ENCODE assay signal across 14 cellular contexts in the genomic region with DNA sequence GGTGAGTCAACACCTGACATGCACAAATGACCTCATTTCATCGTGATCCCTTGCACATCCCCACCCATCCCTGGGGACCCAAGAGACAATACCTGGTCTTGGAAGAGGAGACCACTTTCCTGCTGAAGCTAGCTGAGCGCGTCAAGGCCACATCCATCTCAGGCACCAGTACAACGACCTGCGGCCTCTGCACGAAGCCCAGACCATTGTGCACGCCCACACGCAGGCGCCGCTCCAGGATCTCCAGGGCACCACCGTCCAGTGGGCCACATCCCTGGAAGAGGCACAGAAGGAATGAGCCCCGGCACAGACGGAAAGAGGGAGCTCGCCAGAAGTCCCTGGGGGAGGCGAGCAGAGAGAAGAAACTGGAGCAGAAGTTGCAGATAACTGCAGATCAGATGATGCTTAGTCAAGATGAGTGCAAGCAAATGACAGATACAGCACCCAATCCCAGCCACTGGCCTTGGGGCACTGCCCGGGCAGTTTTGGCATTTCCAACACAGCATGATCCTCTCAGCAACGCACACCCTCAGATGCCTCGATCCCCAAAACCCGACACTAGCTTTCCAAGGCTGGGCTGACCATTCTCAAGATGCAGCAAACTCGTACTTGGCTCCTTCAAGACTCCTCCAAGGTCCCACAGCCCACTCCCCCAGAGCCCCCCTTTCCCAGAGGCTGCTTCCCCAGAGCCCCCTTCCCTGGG.
"Had no signal": no experiment of that assay in that cellular context is flagged by ENCODE, and none has a peak within 500 bp of the region (broad histone marks: within the 10 kb centered on the region; RNA-seq: fewer than 3 reads in every experiment).

No MANE protein-coding gene starts in this region.

- H3K27me3 Mint-ChIP-seq: activated CD4-positive, alpha-beta memory T cell treated with anti-CD3 and anti-CD28 coated beads for 36 hours; activated naive CD4-positive, alpha-beta T cell treated with anti-CD3 and anti-CD28 coated beads, Interleukin-2, amount 50 U/mL, for 24 hours; activated T-helper 17 cell treated with anti-CD3 and anti-CD28 coated beads, Interleukin-2, amount 50 U/mL, for 72 hours had no signal

- H3K4me1 ChIP-seq: body of pancreas, upper lobe of left lung had no signal

- H3K4me3 ChIP-seq: body of pancreas, upper lobe of left lung had no signal

- H3K36me3 Mint-ChIP-seq: natural killer cell had no signal

- H3K27ac Mint-ChIP-seq: activated CD4-positive, alpha-beta memory T cell treated with anti-CD3 and anti-CD28 coated beads for 36 hours; activated T-helper 17 cell treated with anti-CD3 and anti-CD28 coated beads, Interleukin-2, amount 50 U/mL, for 72 hours; endodermal cell; natural killer cell had no signal

- H3K27ac ChIP-seq: body of pancreas, upper lobe of left lung had no signal

- H3K9me3 ChIP-seq: body of pancreas, upper lobe of left lung had no signal

- H3K27me3 ChIP-seq: body of pancreas, upper lobe of left lung had no signal

- H3K4me3 Mint-ChIP-seq: activated CD4-positive, alpha-beta memory T cell treated with anti-CD3 and anti-CD28 coated beads for 36 hours; activated naive CD4-positive, alpha-beta T cell treated with anti-CD3 and anti-CD28 coated beads, Interleukin-2, amount 50 U/mL, for 24 hours; activated T-helper 17 cell treated with anti-CD3 and anti-CD28 coated beads, Interleukin-2, amount 50 U/mL, for 72 hours; endodermal cell; natural killer cell had no signal

- H3K9me3 Mint-ChIP-seq: activated CD4-positive, alpha-beta memory T cell treated with anti-CD3 and anti-CD28 coated beads for 36 hours; activated naive CD4-positive, alpha-beta T cell treated with anti-CD3 and anti-CD28 coated beads, Interleukin-2, amount 50 U/mL, for 24 hours; activated T-helper 17 cell treated with anti-CD3 and anti-CD28 coated beads, Interleukin-2, amount 50 U/mL, for 72 hours; natural killer cell had no signal

- DNase-seq: activated CD4-positive, alpha-beta memory T cell treated with anti-CD3 and anti-CD28 coated beads for 36 hours; activated CD4-positive, alpha-beta T cell treated with anti-CD3 and anti-CD28 coated beads for 1 hour; body of pancreas; dermis blood vessel endothelial cell; endodermal cell; glutamatergic neuron; natural killer cell; occipital lobe; stimulated activated CD4-positive, alpha-beta T cell treated with anti-CD3 and anti-CD28 coated beads, Interleukin-2, amount 100 ng/mL, for 24 hours; stimulated activated naive CD4-positive, alpha-beta T cell; upper lobe of left lung had no signal

- ATAC-seq: activated T-helper 17 cell treated with anti-CD3 and anti-CD28 coated beads, Interleukin-2, amount 50 U/mL, for 72 hours; body of pancreas; natural killer cell; sciatic nerve had no signal

- H3K4me1 Mint-ChIP-seq: activated naive CD4-positive, alpha-beta T cell treated with anti-CD3 and anti-CD28 coated beads, Interleukin-2, amount 50 U/mL, for 24 hours; activated T-helper 17 cell treated with anti-CD3 and anti-CD28 coated beads, Interleukin-2, amount 50 U/mL, for 72 hours; endodermal cell; natural killer cell had no signal
